ENCODE assay signal across 22 cellular contexts in the genomic region with DNA sequence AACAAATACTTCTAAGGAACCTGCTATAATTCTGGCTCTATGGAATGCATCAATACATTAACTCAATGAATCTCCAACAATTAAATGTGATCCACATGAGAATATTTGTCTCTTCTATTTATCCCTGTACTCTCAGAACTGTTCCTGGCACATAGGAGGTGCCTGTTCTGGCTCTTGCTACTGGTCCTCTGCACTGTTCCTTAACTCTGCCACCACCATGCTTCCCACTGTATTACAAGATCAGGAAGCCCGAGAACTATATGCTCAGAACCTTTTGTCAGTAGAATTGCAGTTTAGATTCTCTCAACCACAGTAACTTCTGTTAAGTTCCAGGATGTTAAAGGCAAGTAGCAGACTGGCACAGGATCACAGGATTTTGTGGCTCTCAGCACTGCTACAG.
DNase-seq lines count a peak whose midpoint lies in the region; ATAC-seq and TF ChIP-seq lines count a peak whose summit lies in the region.
"Had no signal": no experiment of that assay in that cellular context is flagged by ENCODE, and none has a peak within 500 bp of the region (broad histone marks: within the 10 kb centered on the region; RNA-seq: fewer than 3 reads in every experiment).

No MANE protein-coding gene starts in this region.

- peak; percentile 56 to 73 for ATAC-seq in right cardiac atrium
- ATAC-seq in right lobe of liver, result peak in 3 of 4 donors; percentile 25 to 43 (median 41)
- ATAC-seq in GM18907 (IDR thresholded peaks at IDR 0.05; ENCODE audit: unreplicated experiment), result no peak
- ATAC-seq in upper lobe of left lung (ENCODE audit: low FRiP score in 2 of 2), result no peak

- 64% methylated on average over 1 of the region's 1 CpG for WGBS in right cardiac atrium
- WGBS in right lobe of liver (ENCODE audit: insufficient coverage, low coverage, low lambda C conversion rate, missing lambda C conversion rate), result 75% methylated on average over 1 of the region's 1 CpG
- 85 to 88% methylated on average over 1 of the region's 1 CpG for WGBS in upper lobe of left lung, 2 donors

- H3K36me3 Mint-ChIP-seq in glutamatergic neuron (ENCODE audit: unreplicated experiment), result no peaks in the 10 kb centered on the region

- H3K4me1 Mint-ChIP-seq in glutamatergic neuron (ENCODE audit: low read depth, unreplicated experiment), result no peaks in the 10 kb centered on the region

- TF ChIP-seq CTCF in right atrium auricular region (IDR thresholded peaks at IDR 0.05), result no peak
- no peak for TF ChIP-seq CTCF in right lobe of liver (IDR thresholded peaks at IDR 0.05)
- TF ChIP-seq CTCF in upper lobe of left lung (IDR thresholded peaks at IDR 0.05), result no peak
- TF ChIP-seq CTCF in glutamatergic neuron (IDR thresholded peaks at IDR 0.05; ENCODE audit: partially characterized antibody, unreplicated experiment), result no peak

- intact Hi-C loops in right cardiac atrium (cut with DNase I) (no loop called here), right lobe of liver (cut with DNase I) (no loop called here)

- H3K27me3 ChIP-seq in right cardiac atrium (ENCODE audit: control insufficient read depth, insufficient read depth), result no peaks in the 10 kb centered on the region
- no peaks in the 10 kb centered on the region for H3K27me3 ChIP-seq in right atrium auricular region
- H3K27me3 ChIP-seq in right lobe of liver, result no peaks in the 10 kb centered on the region
- no peaks in the 10 kb centered on the region for H3K27me3 ChIP-seq in upper lobe of left lung
- H3K27me3 ChIP-seq: MG63 had no signal

- peaks cover 1% of the 10 kb centered on the region for H3K27me3 Mint-ChIP-seq in glutamatergic neuron (ENCODE audit: unreplicated experiment)

- TF ChIP-seq POLR2A in right lobe of liver (IDR thresholded peaks at IDR 0.05) (no peak), upper lobe of left lung (IDR thresholded peaks at IDR 0.05) (no peak)

- H3K9ac ChIP-seq in SK-N-MC (ENCODE audit: insufficient read length), result no peak overlapping the region

- no peak overlapping the region for H3K4me3 ChIP-seq in right cardiac atrium (ENCODE audit: low read length)
- no peak overlapping the region for H3K4me3 ChIP-seq in right atrium auricular region
- no peak overlapping the region for H3K4me3 ChIP-seq in SK-N-MC
- H3K4me3 ChIP-seq in right lobe of liver, result no peak overlapping the region
- H3K4me3 ChIP-seq in upper lobe of left lung, result no peak overlapping the region
- H3K4me3 ChIP-seq: MG63 had no signal

- no peak overlapping the region for H3K27ac Mint-ChIP-seq in glutamatergic neuron (ENCODE audit: unreplicated experiment)
- H3K27ac Mint-ChIP-seq: CD4-positive, alpha-beta T cell; HFFc6 had no signal

- H3K9me3 Mint-ChIP-seq in glutamatergic neuron (ENCODE audit: unreplicated experiment), result no peaks in the 10 kb centered on the region
- H3K9me3 Mint-ChIP-seq: CD4-positive, alpha-beta T cell; HFFc6 had no signal

- TF ChIP-seq EP300 in upper lobe of left lung (IDR thresholded peaks at IDR 0.05), result no peak

- DNase-seq in right cardiac atrium (no peak), right atrium auricular region (ENCODE audit: low spot score) (no peak), SK-N-MC (ENCODE audit: low read depth, low spot score) (no peak), right lobe of liver (no peak), iPS-NIHi7 (ENCODE audit: extremely low spot score) (no peak), upper lobe of left lung (no peak), glutamatergic neuron (no peak)
- DNase-seq: Caco-2; CD4-positive, alpha-beta T cell; GDM1; HFFc6; IMR-90; MG63; NCI-H1048; NCI-H1436 treated with DMSO at 0.1 percent for 48 hours; NCI-H2029 treated with DMSO at 0.1 percent for 48 hours; NCI-H2171; NCI-H446; NCI-H774; OCI-M1; SHP77 had no signal

- H3K9me3 ChIP-seq in right cardiac atrium (ENCODE audit: control insufficient read depth, low read length), result no peaks in the 10 kb centered on the region
- no peaks in the 10 kb centered on the region for H3K9me3 ChIP-seq in right atrium auricular region
- H3K9me3 ChIP-seq in SK-N-MC (ENCODE audit: low read depth, low read length), result no peaks in the 10 kb centered on the region
- H3K9me3 ChIP-seq in right lobe of liver, result no peaks in the 10 kb centered on the region
- no peaks in the 10 kb centered on the region for H3K9me3 ChIP-seq in upper lobe of left lung
- H3K9me3 ChIP-seq: Caco-2, MG63 had no signal

- H3K36me3 ChIP-seq in right atrium auricular region (no peaks in the 10 kb centered on the region), SK-N-MC (ENCODE audit: insufficient read depth, low read length) (peaks cover 44% of the 10 kb centered on the region), right lobe of liver (no peaks in the 10 kb centered on the region), upper lobe of left lung (no peaks in the 10 kb centered on the region)
- H3K36me3 ChIP-seq: MG63 had no signal

- H3K27ac ChIP-seq in right cardiac atrium (ENCODE audit: low read length), result no peak overlapping the region
- no peak overlapping the region for H3K27ac ChIP-seq in right atrium auricular region
- H3K27ac ChIP-seq in SK-N-MC, result peak overlapping the region; percentile 42; the same call in 1 of the 2 replicates
- H3K27ac ChIP-seq in right lobe of liver, result peak overlapping the region in 2 of 3 donors; percentile 21
- H3K27ac ChIP-seq in upper lobe of left lung, result no peak overlapping the region

- H3K4me3 Mint-ChIP-seq in glutamatergic neuron (ENCODE audit: unreplicated experiment), result no peak overlapping the region
- H3K4me3 Mint-ChIP-seq: CD4-positive, alpha-beta T cell; HFFc6 had no signal

- H3K4me1 ChIP-seq in right cardiac atrium (ENCODE audit: control insufficient read depth, insufficient read depth, low read length) (peaks cover 4% of the 10 kb centered on the region), right atrium auricular region (no peaks in the 10 kb centered on the region), right lobe of liver (peaks cover 0 to 13% (median 0%) of the 10 kb centered on the region in 4 donors), upper lobe of left lung (no peaks in the 10 kb centered on the region)

Comparison
In these comparisons a context has a peak if more than half of its experiments do, and no peak if none do; other contexts are left out.
1. ATAC-seq: peak in right cardiac atrium (2 of 2) and right lobe of liver (3 of 4); none in GM18907 (single experiment) and upper lobe of left lung (0 of 2).
2. H3K27ac ChIP-seq: peak in SK-N-MC (single experiment) and right lobe of liver (2 of 3); none in right cardiac atrium (single experiment), right atrium auricular region (0 of 2) and upper lobe of left lung (0 of 4).